Comparison of ENCODE assay signal across 1 cellular context in genomic region chr1:39026051-39026946, GRCh38.
TF ChIP-seq lines count a peak whose summit lies in the region.

Gene NDUFS5 (plus strand): TSS chr1:39026350. CDS start chr1:39028725, 2,375 bp downstream.

TF ChIP-seq in K562, 482 proteins besides CTCF, POLR2A, EP300 and RAD21 (continued from another document and continues in another):
- TF ChIP-seq RFX7 (CRISPR knock-in tag; IDR thresholded peaks at IDR 0.05), result no peak
- no peak for TF ChIP-seq TAF15 (IDR thresholded peaks at IDR 0.05; ENCODE audit: low read depth, low read length)
- TF ChIP-seq ZNF263 (CRISPR knock-in tag; IDR thresholded peaks at IDR 0.05; ENCODE audit: borderline replicate concordance), result no peak
- peak; percentile 59; the same call in 1 of the 2 replicates for TF ChIP-seq TCF7 (IDR thresholded peaks at IDR 0.05; ENCODE audit: borderline replicate concordance)
- no peak; the same call in 1 of the 2 replicates for TF ChIP-seq LARP7 (IDR thresholded peaks at IDR 0.05)
- peak; percentile 93 for TF ChIP-seq POLR2G (IDR thresholded peaks at IDR 0.05; ENCODE audit: low read depth, low read length)
- TF ChIP-seq STAT5A (IDR thresholded peaks at IDR 0.05; ENCODE audit: borderline replicate concordance, low read length), result no peak
- TF ChIP-seq ZNF586 (CRISPR knock-in tag; conservative IDR thresholded peaks at IDR 0.05), result no peak
- 0 out of 2 replicates have a peak, but pooled peaks have one; percentile 13 for TF ChIP-seq PYGO2 (tag; IDR thresholded peaks at IDR 0.05)
- peak in 1 of 2 experiments; percentile 61; a peak in 1 of 4 replicates for TF ChIP-seq SRF (CRISPR knock-in tag; IDR thresholded peaks at IDR 0.05)
- TF ChIP-seq ETV6 (IDR thresholded peaks at IDR 0.05; ENCODE audit: borderline replicate concordance in 1 of 2, low read depth in 2 of 2, low read length in 1 of 2), result no peak
- TF ChIP-seq ETV6 (CRISPR knock-in tag; IDR thresholded peaks at IDR 0.05; ENCODE audit: borderline replicate concordance), result no peak
- peak; percentile 55 to 68 for TF ChIP-seq MNT (conservative IDR thresholded peaks at IDR 0.05)
- peak; percentile 10; the same call in 1 of the 2 replicates for TF ChIP-seq CHCHD3 (CRISPR knock-in tag; IDR thresholded peaks at IDR 0.05)
- peak; percentile 82 for TF ChIP-seq ETV5 (CRISPR knock-in tag; IDR thresholded peaks at IDR 0.05; ENCODE audit: low read depth)
- TF ChIP-seq NCOR1 (IDR thresholded peaks at IDR 0.05), result peak; percentile 14; the same call in 1 of the 2 replicates
- TF ChIP-seq, protein P1, sequence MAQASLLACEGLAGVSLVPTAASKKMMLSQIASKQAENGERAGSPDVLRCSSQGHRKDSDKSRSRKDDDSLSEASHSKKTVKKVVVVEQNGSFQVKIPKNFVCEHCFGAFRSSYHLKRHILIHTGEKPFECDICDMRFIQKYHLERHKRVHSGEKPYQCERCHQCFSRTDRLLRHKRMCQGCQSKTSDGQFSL (CRISPR knock-in tag; IDR thresholded peaks at IDR 0.05), result 0 out of 2 replicates have a peak, but pooled peaks have one; percentile 8
- TF ChIP-seq, protein P1 (tag; IDR thresholded peaks at IDR 0.05), result no peak
- no peak for TF ChIP-seq STAG1 (CRISPR knock-in tag; IDR thresholded peaks at IDR 0.05; ENCODE audit: borderline replicate concordance)
- TF ChIP-seq, protein P2, sequence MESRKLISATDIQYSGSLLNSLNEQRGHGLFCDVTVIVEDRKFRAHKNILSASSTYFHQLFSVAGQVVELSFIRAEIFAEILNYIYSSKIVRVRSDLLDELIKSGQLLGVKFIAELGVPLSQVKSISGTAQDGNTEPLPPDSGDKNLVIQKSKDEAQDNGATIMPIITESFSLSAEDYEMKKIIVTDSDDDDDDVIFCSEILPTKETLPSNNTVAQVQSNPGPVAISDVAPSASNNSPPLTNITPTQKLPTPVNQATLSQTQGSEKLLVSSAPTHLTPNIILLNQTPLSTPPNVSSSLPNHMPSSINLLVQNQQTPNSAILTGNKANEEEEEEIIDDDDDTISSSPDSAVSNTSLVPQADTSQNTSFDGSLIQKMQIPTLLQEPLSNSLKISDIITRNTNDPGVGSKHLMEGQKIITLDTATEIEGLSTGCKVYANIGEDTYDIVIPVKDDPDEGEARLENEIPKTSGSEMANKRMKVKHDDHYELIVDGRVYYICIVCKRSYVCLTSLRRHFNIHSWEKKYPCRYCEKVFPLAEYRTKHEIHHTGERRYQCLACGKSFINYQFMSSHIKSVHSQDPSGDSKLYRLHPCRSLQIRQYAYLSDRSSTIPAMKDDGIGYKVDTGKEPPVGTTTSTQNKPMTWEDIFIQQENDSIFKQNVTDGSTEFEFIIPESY (CRISPR knock-in tag; IDR thresholded peaks at IDR 0.05), result no peak
- peak; percentile 46; the same call in 1 of the 2 replicates for TF ChIP-seq KLF6 (CRISPR knock-in tag; IDR thresholded peaks at IDR 0.05; ENCODE audit: borderline replicate concordance)
- no peak for TF ChIP-seq PRMT5 (CRISPR knock-in tag; IDR thresholded peaks at IDR 0.05)
- peak; percentile 61; the same call in 1 of the 2 replicates for TF ChIP-seq POLR2AphosphoS2 (IDR thresholded peaks at IDR 0.05; ENCODE audit: low read length)
- peak; percentile 44; the same call in 1 of the 2 replicates for TF ChIP-seq ZBTB12 (CRISPR knock-in tag; IDR thresholded peaks at IDR 0.05)
- no peak for TF ChIP-seq ZNF184 (CRISPR knock-in tag; IDR thresholded peaks at IDR 0.05)
- TF ChIP-seq MCM3 (IDR thresholded peaks at IDR 0.05), result no peak
- 0 out of 2 replicates have a peak, but pooled peaks have one; percentile 45 for TF ChIP-seq FOXP1 (CRISPR knock-in tag; IDR thresholded peaks at IDR 0.05)
- TF ChIP-seq ZNF253 (CRISPR knock-in tag; conservative IDR thresholded peaks at IDR 0.05), result no peak
- TF ChIP-seq NFXL1 (CRISPR knock-in tag; IDR thresholded peaks at IDR 0.05), result no peak
- no peak; the same call in 1 of the 2 replicates for TF ChIP-seq CHD2 (IDR thresholded peaks at IDR 0.05; ENCODE audit: low read depth, low read length)
- TF ChIP-seq, protein P3, sequence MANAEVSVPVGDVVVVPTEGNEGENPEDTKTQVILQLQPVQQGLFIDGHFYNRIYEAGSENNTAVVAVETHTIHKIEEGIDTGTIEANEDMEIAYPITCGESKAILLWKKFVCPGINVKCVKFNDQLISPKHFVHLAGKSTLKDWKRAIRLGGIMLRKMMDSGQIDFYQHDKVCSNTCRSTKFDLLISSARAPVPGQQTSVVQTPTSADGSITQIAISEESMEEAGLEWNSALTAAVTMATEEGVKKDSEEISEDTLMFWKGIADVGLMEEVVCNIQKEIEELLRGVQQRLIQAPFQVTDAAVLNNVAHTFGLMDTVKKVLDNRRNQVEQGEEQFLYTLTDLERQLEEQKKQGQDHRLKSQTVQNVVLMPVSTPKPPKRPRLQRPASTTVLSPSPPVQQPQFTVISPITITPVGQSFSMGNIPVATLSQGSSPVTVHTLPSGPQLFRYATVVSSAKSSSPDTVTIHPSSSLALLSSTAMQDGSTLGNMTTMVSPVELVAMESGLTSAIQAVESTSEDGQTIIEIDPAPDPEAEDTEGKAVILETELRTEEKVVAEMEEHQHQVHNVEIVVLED (CRISPR knock-in tag; IDR thresholded peaks at IDR 0.05), result peak; percentile 74
- peak; percentile 92 for TF ChIP-seq ARID4B (CRISPR knock-in tag; IDR thresholded peaks at IDR 0.05)
- no peak for TF ChIP-seq STAT5B (CRISPR knock-in tag; IDR thresholded peaks at IDR 0.05)
- peak; percentile 53 for TF ChIP-seq ZNF644 (tag; IDR thresholded peaks at IDR 0.05; ENCODE audit: low read depth)
- peak; percentile 61; the same call in 1 of the 2 replicates for TF ChIP-seq ZNF143 (CRISPR knock-in tag; IDR thresholded peaks at IDR 0.05)
- peak in 1 of 2 experiments; percentile 65; a peak in 1 of 4 replicates for TF ChIP-seq RCOR1 (IDR thresholded peaks at IDR 0.05; ENCODE audit: borderline replicate concordance in 1 of 2, low read depth in 2 of 2, low read length in 2 of 2)
- no peak for TF ChIP-seq ZNF75A (CRISPR knock-in tag; IDR thresholded peaks at IDR 0.05)
- TF ChIP-seq ZNF431 (CRISPR knock-in tag; IDR thresholded peaks at IDR 0.05), result no peak
- peak; percentile 92 for TF ChIP-seq CREB1 (IDR thresholded peaks at IDR 0.05)
- TF ChIP-seq CREB1 (CRISPR knock-in tag; IDR thresholded peaks at IDR 0.05), result peak; percentile 82
- TF ChIP-seq, protein P4, sequence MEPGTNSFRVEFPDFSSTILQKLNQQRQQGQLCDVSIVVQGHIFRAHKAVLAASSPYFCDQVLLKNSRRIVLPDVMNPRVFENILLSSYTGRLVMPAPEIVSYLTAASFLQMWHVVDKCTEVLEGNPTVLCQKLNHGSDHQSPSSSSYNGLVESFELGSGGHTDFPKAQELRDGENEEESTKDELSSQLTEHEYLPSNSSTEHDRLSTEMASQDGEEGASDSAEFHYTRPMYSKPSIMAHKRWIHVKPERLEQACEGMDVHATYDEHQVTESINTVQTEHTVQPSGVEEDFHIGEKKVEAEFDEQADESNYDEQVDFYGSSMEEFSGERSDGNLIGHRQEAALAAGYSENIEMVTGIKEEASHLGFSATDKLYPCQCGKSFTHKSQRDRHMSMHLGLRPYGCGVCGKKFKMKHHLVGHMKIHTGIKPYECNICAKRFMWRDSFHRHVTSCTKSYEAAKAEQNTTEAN (CRISPR knock-in tag; IDR thresholded peaks at IDR 0.05), result 0 out of 2 replicates have a peak, but pooled peaks have one; percentile 59
- TF ChIP-seq L3MBTL2 (IDR thresholded peaks at IDR 0.05), result peak; percentile 51
- TF ChIP-seq SMC3 (conservative IDR thresholded peaks at IDR 0.05; ENCODE audit: insufficient read depth, low read depth, low read length), result no peak
- 0 out of 2 replicates have a peak, but pooled peaks have one; percentile 13 for TF ChIP-seq SOX6 (IDR thresholded peaks at IDR 0.05)
- peak; percentile 95; the same call in 1 of the 2 replicates for TF ChIP-seq PHF8 (IDR thresholded peaks at IDR 0.05; ENCODE audit: borderline replicate concordance, low read length)
- TF ChIP-seq, protein P5, sequence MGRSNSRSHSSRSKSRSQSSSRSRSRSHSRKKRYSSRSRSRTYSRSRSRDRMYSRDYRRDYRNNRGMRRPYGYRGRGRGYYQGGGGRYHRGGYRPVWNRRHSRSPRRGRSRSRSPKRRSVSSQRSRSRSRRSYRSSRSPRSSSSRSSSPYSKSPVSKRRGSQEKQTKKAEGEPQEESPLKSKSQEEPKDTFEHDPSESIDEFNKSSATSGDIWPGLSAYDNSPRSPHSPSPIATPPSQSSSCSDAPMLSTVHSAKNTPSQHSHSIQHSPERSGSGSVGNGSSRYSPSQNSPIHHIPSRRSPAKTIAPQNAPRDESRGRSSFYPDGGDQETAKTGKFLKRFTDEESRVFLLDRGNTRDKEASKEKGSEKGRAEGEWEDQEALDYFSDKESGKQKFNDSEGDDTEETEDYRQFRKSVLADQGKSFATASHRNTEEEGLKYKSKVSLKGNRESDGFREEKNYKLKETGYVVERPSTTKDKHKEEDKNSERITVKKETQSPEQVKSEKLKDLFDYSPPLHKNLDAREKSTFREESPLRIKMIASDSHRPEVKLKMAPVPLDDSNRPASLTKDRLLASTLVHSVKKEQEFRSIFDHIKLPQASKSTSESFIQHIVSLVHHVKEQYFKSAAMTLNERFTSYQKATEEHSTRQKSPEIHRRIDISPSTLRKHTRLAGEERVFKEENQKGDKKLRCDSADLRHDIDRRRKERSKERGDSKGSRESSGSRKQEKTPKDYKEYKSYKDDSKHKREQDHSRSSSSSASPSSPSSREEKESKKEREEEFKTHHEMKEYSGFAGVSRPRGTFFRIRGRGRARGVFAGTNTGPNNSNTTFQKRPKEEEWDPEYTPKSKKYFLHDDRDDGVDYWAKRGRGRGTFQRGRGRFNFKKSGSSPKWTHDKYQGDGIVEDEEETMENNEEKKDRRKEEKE (IDR thresholded peaks at IDR 0.05; ENCODE audit: borderline replicate concordance in 1 of 2, control insufficient read depth in 1 of 2, low read depth in 2 of 2, low read length in 1 of 2), result peak in 1 of 2 experiments; percentile 38; a peak in 1 of 4 replicates
- TF ChIP-seq, protein P6, sequence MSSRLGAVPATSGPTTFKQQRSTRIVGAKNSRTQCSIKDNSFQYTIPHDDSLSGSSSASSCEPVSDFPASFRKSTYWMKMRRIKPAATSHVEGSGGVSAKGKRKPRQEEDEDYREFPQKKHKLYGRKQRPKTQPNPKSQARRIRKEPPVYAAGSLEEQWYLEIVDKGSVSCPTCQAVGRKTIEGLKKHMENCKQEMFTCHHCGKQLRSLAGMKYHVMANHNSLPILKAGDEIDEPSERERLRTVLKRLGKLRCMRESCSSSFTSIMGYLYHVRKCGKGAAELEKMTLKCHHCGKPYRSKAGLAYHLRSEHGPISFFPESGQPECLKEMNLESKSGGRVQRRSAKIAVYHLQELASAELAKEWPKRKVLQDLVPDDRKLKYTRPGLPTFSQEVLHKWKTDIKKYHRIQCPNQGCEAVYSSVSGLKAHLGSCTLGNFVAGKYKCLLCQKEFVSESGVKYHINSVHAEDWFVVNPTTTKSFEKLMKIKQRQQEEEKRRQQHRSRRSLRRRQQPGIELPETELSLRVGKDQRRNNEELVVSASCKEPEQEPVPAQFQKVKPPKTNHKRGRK (tag; IDR thresholded peaks at IDR 0.05), result no peak
- peak; percentile 54 for TF ChIP-seq GTF2E2 (tag; IDR thresholded peaks at IDR 0.05)
- 0 out of 2 replicates have a peak, but pooled peaks have one; percentile 13 for TF ChIP-seq CTBP1 (IDR thresholded peaks at IDR 0.05; ENCODE audit: borderline replicate concordance)
